Comparison of ENCODE assay signal across 8 cellular contexts in the genomic region with DNA sequence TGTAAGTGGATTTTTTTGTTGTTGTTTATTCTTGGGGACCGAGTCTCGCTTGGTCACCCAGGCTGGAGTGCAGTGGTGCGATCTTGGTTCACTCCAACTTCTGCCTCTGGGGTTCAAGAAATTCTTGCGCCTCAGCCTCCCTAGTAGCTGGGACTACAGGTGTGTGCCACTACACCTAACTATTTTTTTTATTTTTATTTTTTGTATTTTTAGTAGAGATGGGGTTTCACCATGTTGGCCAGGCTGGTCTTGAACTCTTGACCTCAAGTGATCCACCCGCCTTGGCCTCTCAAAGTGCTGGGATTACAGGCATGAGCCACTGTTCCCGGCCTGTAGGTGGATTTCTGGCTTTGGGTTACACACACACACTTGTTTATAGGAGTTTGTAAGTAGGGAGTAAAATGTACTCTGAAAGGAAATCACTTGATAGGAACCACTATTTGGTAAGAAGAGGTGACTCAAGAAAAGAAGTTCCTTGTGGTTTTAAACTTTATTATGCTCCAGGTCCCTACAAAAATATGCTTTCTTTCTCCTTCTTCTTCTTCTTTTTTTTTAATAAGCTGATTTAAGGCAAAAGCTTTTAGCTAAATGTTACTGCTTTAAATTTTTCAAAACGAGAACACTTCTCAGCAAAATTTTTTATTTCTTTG. TPM values are rescaled to one million over a fixed set of nuclear protein-coding genes. Genes with fewer than 3 reads are reported as not detected.
DNase-seq lines count a peak whose midpoint lies in the region; TF ChIP-seq lines count a peak whose summit lies in the region.
"Not testable (repeated sequence)": the region's sequence is repeated elsewhere in the genome, so short reads cannot be mapped to it uniquely, and the experiment has no call there.

No MANE protein-coding gene starts in this region.

- not testable (repeated sequence) for H3K9me3 Mint-ChIP-seq in T-helper 2 cell treated with Interferon-gamma antibody and Interleukin-4, amounts not matched to agents 5 μg/mL and 100 μg/mL, for 36 hours; activated naive CD4-positive, alpha-beta T cell treated with anti-CD3 and anti-CD28 coated beads for 36 hours; MCF 10A (ENCODE audit: unreplicated experiment)

- CTCF ChIA-PET in activated naive CD4-positive, alpha-beta T cell treated with anti-CD3 and anti-CD28 coated beads for 36 hours (lab: Charles Lee): interaction anchor here (0.6 to 2.2 kb wide), 8 partner anchors 16 to 197 kb away, joined by 3 to 6 read pairs (median 4); partner anchors contain the start of gene JAK2
- CTCF ChIA-PET in MCF 10A (lab: Yijun Ruan, JAX): interaction anchor here (0.6 to 1.2 kb wide), 3 partner anchors 17 to 182 kb away, joined by 3 read pairs; no protein-coding TSS in a partner anchor

- BruUV-seq in MCF 10A (replicated peaks; lab: Mats Ljungman, UMichigan): not testable (repeated sequence)

- peaks cover 14% of the 10 kb centered on the region for H3K36me3 Mint-ChIP-seq in T-helper 2 cell treated with Interferon-gamma antibody and Interleukin-4, amounts not matched to agents 5 μg/mL and 100 μg/mL, for 36 hours (ENCODE audit: low read depth)
- not testable (repeated sequence) for H3K36me3 Mint-ChIP-seq in activated naive CD4-positive, alpha-beta T cell treated with anti-CD3 and anti-CD28 coated beads for 36 hours (ENCODE audit: low read depth); MCF 10A (ENCODE audit: insufficient read depth, unreplicated experiment)

- H3K27ac Mint-ChIP-seq in T-helper 2 cell treated with Interferon-gamma antibody and Interleukin-4, amounts not matched to agents 5 μg/mL and 100 μg/mL, for 36 hours: peak overlapping the region; percentile 61
- peak overlapping the region; percentile 80 for H3K27ac Mint-ChIP-seq in activated naive CD4-positive, alpha-beta T cell treated with anti-CD3 and anti-CD28 coated beads for 36 hours
- not testable (repeated sequence) for H3K27ac Mint-ChIP-seq in MCF 10A (ENCODE audit: low read depth, unreplicated experiment)

- not testable (repeated sequence) for TF ChIP-seq CTCF in AG09309 (IDR thresholded peaks at IDR 0.05; ENCODE audit: control insufficient read depth, insufficient read depth, low read depth, low read length, missing control alignments); MCF 10A (IDR thresholded peaks at IDR 0.05; ENCODE audit: unreplicated experiment); fibroblast of villous mesenchyme (IDR thresholded peaks at IDR 0.05; ENCODE audit: insufficient read depth, low read depth, low read length)

- peak overlapping the region; percentile 42 for H3K4me3 Mint-ChIP-seq in T-helper 2 cell treated with Interferon-gamma antibody and Interleukin-4, amounts not matched to agents 5 μg/mL and 100 μg/mL, for 36 hours
- H3K4me3 Mint-ChIP-seq in activated naive CD4-positive, alpha-beta T cell treated with anti-CD3 and anti-CD28 coated beads for 36 hours; MCF 10A (ENCODE audit: unreplicated experiment): not testable (repeated sequence)

- POLR2A ChIA-PET in MCF 10A (lab: Yijun Ruan, JAX): interaction anchor here (0.6 kb wide), 1 partner anchor 1195 kb away, joined by 3 read pairs; no protein-coding TSS in a partner anchor

- not testable (repeated sequence) for H3K27me3 Mint-ChIP-seq in T-helper 2 cell treated with Interferon-gamma antibody and Interleukin-4, amounts not matched to agents 5 μg/mL and 100 μg/mL, for 36 hours (ENCODE audit: low read depth); activated naive CD4-positive, alpha-beta T cell treated with anti-CD3 and anti-CD28 coated beads for 36 hours (ENCODE audit: low read depth); MCF 10A (ENCODE audit: insufficient read depth, unreplicated experiment)

- not testable (repeated sequence) for H3K4me3 ChIP-seq in AG09309 (ENCODE audit: control insufficient read depth, low read depth, low read length); fibroblast of villous mesenchyme (ENCODE audit: low read depth, low read length); skeletal muscle cell (ENCODE audit: low read depth, low read length)

- intact Hi-C loops in activated naive CD4-positive, alpha-beta T cell treated with anti-CD3 and anti-CD28 coated beads for 36 hours (cut with micrococcal nuclease): loop anchor here (1.0 kb wide), 2 partner anchors 29 to 43 kb away; partner anchors contain the start of gene JAK2
- intact Hi-C loops in MCF 10A (cut with micrococcal nuclease): not testable (repeated sequence)

- DNase-seq in AG09309 (ENCODE audit: low read depth) (peak; percentile 66), H4 (ENCODE audit: low spot score) (peak; percentile 61), NOMO-1 (lab: John Stamatoyannopoulos, UW; ENCODE audit: unreplicated experiment in 2 of 2) (peak; percentile 12 to 77), MCF 10A (ENCODE audit: unreplicated experiment) (peak; percentile 23), fibroblast of villous mesenchyme (ENCODE audit: low read depth) (peak; percentile 84), skeletal muscle cell (ENCODE audit: low read depth) (peak; percentile 44)
- DNase-seq in T-helper 2 cell treated with Interferon-gamma antibody and Interleukin-4, amounts not matched to agents 5 μg/mL and 100 μg/mL, for 36 hours (ENCODE audit: low spot score); activated naive CD4-positive, alpha-beta T cell treated with anti-CD3 and anti-CD28 coated beads for 36 hours: not testable (repeated sequence)

- H3K4me1 Mint-ChIP-seq in T-helper 2 cell treated with Interferon-gamma antibody and Interleukin-4, amounts not matched to agents 5 μg/mL and 100 μg/mL, for 36 hours (ENCODE audit: low read depth): peaks cover 66% of the 10 kb centered on the region
- H3K4me1 Mint-ChIP-seq in activated naive CD4-positive, alpha-beta T cell treated with anti-CD3 and anti-CD28 coated beads for 36 hours (ENCODE audit: low read depth): peaks cover 73% of the 10 kb centered on the region
- not testable (repeated sequence) for H3K4me1 Mint-ChIP-seq in MCF 10A (ENCODE audit: insufficient read depth, unreplicated experiment)

RNA-seq across cellular contexts. Expression of gene JAK2, which starts 42.9 kb away (rescaled TPM):
- total RNA-seq in H4 (2014; rRNA removed; shearing (Covaris generic)): 0.41 and 1.2 TPM in 2 replicates
- 10 to 100 TPM; 46.8 to 51.0 TPM for total RNA-seq in activated naive CD4-positive, alpha-beta T cell treated with anti-CD3 and anti-CD28 coated beads for 36 hours
- total RNA-seq in MCF 10A (2022) (4.3 and 6.6 TPM in 2 replicates), fibroblast of villous mesenchyme (11.6 and 13.4 TPM in 2 replicates)
